Comparison of ENCODE assay signal across 36 cellular contexts in the genomic region with DNA sequence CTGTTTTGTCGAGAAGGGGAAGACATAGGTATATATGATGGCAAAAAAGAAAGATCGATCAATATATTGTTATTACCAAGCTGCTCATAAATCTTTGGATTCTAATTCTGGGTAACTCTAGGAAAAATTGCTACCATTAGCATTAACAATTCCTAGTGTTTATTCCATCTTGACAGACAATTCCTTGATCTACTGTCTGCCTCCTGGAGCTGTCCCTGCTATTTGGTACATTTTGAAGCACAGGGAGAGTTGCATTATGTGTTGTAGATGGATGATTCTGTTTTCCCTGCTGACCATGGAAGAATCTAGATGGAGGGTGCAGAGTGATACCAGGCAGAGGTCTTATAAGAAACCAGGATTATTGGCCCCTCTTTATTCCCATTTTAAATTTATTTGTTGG.
"Had no signal": no experiment of that assay in that cellular context is flagged by ENCODE, and none has a peak within 500 bp of the region (broad histone marks: within the 10 kb centered on the region; RNA-seq: fewer than 3 reads in every experiment).

No MANE protein-coding gene starts in this region.

- ATAC-seq: activated naive CD4-positive, alpha-beta T cell treated with anti-CD3 and anti-CD28 coated beads, Interleukin-2, amount 50 U/mL, for 72 hours; activated naive CD8-positive, alpha-beta T cell treated with anti-CD3 and anti-CD28 coated beads, Interleukin-2, amount 50 U/mL, for 24 hours; activated T-cell treated with anti-CD3 and anti-CD28 coated beads, Interleukin-2, amount 50 U/mL, for 4 hours; activated T-cell treated with anti-CD3 and anti-CD28 coated beads, Interleukin-2, amount 50 U/mL, for 72 hours; activated T-helper 17 cell treated with anti-CD3 and anti-CD28 coated beads, Interleukin-2, amount 50 U/mL, for 72 hours; body of pancreas had no signal

- H3K9me3 Mint-ChIP-seq: activated naive CD4-positive, alpha-beta T cell treated with anti-CD3 and anti-CD28 coated beads for 36 hours; activated naive CD4-positive, alpha-beta T cell treated with anti-CD3 and anti-CD28 coated beads, Interleukin-2, amount 10 ng/mL, durations not matched to agents 7 days and 5 days; activated naive CD4-positive, alpha-beta T cell treated with anti-CD3 and anti-CD28 coated beads, Interleukin-2, amount 50 U/mL, for 24 hours; activated naive CD4-positive, alpha-beta T cell treated with anti-CD3 and anti-CD28 coated beads, Interleukin-2, amount 50 U/mL, for 72 hours; activated naive CD8-positive, alpha-beta T cell treated with anti-CD3 and anti-CD28 coated beads for 36 hours; activated naive CD8-positive, alpha-beta T cell treated with anti-CD3 and anti-CD28 coated beads, Interleukin-2, amount 10 ng/mL, durations not matched to agents 7 days and 5 days; activated naive CD8-positive, alpha-beta T cell treated with anti-CD3 and anti-CD28 coated beads, Interleukin-2, amount 50 U/mL, for 24 hours; activated T-cell treated with anti-CD3 and anti-CD28 coated beads, Interleukin-2, amount 50 U/mL, for 4 hours; activated T-cell treated with anti-CD3 and anti-CD28 coated beads, Interleukin-2, amount 50 U/mL, for 72 hours; activated T-helper 1 cell treated with anti-CD3 and anti-CD28 coated beads, Interleukin-12 subunit alpha, Interleukin-12 subunit beta, Interleukin-2, Interleukin-4 antibody, amounts not matched to agents 30 ng/mL and 10 ng/mL and 1 ng/mL, durations not matched to agents 14 hours and 24 hours and 36 hours; activated T-helper 17 cell treated with anti-CD3 and anti-CD28 coated beads, Interleukin-2, amount 50 U/mL, for 72 hours; activated T-helper 2 cell treated with anti-CD3 and anti-CD28 coated beads, Interferon-gamma antibody, Interleukin-2, Interleukin-4, amounts not matched to agents 10 μg/mL and 5 μg/mL and 100 μg/mL, durations not matched to agents 14 hours and 24 hours and 36 hours; brain; central memory CD8-positive, alpha-beta T cell had no signal

- H3K4me3 Mint-ChIP-seq: activated naive CD4-positive, alpha-beta T cell treated with anti-CD3 and anti-CD28 coated beads for 36 hours; activated naive CD4-positive, alpha-beta T cell treated with anti-CD3 and anti-CD28 coated beads, Interleukin-2, amount 10 ng/mL, durations not matched to agents 7 days and 5 days; activated naive CD4-positive, alpha-beta T cell treated with anti-CD3 and anti-CD28 coated beads, Interleukin-2, amount 50 U/mL, for 24 hours; activated naive CD8-positive, alpha-beta T cell; activated naive CD8-positive, alpha-beta T cell treated with anti-CD3 and anti-CD28 coated beads for 36 hours; activated naive CD8-positive, alpha-beta T cell treated with anti-CD3 and anti-CD28 coated beads, Interleukin-2, amount 10 ng/mL, durations not matched to agents 7 days and 5 days; activated naive CD8-positive, alpha-beta T cell treated with anti-CD3 and anti-CD28 coated beads, Interleukin-2, amount 50 U/mL, for 24 hours; activated T-cell treated with anti-CD3 and anti-CD28 coated beads, Interleukin-2, amount 50 U/mL, for 4 hours; activated T-cell treated with anti-CD3 and anti-CD28 coated beads, Interleukin-2, amount 50 U/mL, for 72 hours; activated T-helper 1 cell treated with anti-CD3 and anti-CD28 coated beads, Interleukin-12 subunit alpha, Interleukin-12 subunit beta, Interleukin-2, Interleukin-4 antibody, amounts not matched to agents 30 ng/mL and 10 ng/mL and 1 ng/mL, durations not matched to agents 14 hours and 24 hours and 36 hours; activated T-helper 17 cell treated with anti-CD3 and anti-CD28 coated beads, Interleukin-2, amount 50 U/mL, for 72 hours; brain; central memory CD8-positive, alpha-beta T cell had no signal

- H3K4me3 ChIP-seq: adrenal gland, ascending aorta, body of pancreas, breast epithelium, cardiac muscle cell had no signal

- H3K4me1 ChIP-seq: adrenal gland, ascending aorta, body of pancreas, breast epithelium had no signal

- H3K36me3 ChIP-seq: adrenal gland, ascending aorta, brain microvascular endothelial cell, breast epithelium, cardiac muscle cell had no signal

- H3K9me3 ChIP-seq: adrenal gland, ascending aorta, body of pancreas, breast epithelium had no signal

- H3K27ac Mint-ChIP-seq: activated naive CD4-positive, alpha-beta T cell treated with anti-CD3 and anti-CD28 coated beads for 36 hours; activated naive CD4-positive, alpha-beta T cell treated with anti-CD3 and anti-CD28 coated beads, Interleukin-2, amount 10 ng/mL, durations not matched to agents 7 days and 5 days; activated naive CD4-positive, alpha-beta T cell treated with anti-CD3 and anti-CD28 coated beads, Interleukin-2, amount 50 U/mL, for 24 hours; activated naive CD4-positive, alpha-beta T cell treated with anti-CD3 and anti-CD28 coated beads, Interleukin-2, amount 50 U/mL, for 72 hours; activated naive CD8-positive, alpha-beta T cell; activated naive CD8-positive, alpha-beta T cell treated with anti-CD3 and anti-CD28 coated beads for 36 hours; activated naive CD8-positive, alpha-beta T cell treated with anti-CD3 and anti-CD28 coated beads, Interleukin-2, amount 10 ng/mL, durations not matched to agents 7 days and 5 days; activated naive CD8-positive, alpha-beta T cell treated with anti-CD3 and anti-CD28 coated beads, Interleukin-2, amount 50 U/mL, for 24 hours; activated T-cell treated with anti-CD3 and anti-CD28 coated beads, Interleukin-2, amount 50 U/mL, for 72 hours; activated T-helper 1 cell treated with anti-CD3 and anti-CD28 coated beads, Interleukin-12 subunit alpha, Interleukin-12 subunit beta, Interleukin-2, Interleukin-4 antibody, amounts not matched to agents 30 ng/mL and 10 ng/mL and 1 ng/mL, durations not matched to agents 14 hours and 24 hours and 36 hours; activated T-helper 17 cell treated with anti-CD3 and anti-CD28 coated beads, Interleukin-2, amount 50 U/mL, for 72 hours; activated T-helper 2 cell treated with anti-CD3 and anti-CD28 coated beads, Interferon-gamma antibody, Interleukin-2, Interleukin-4, amounts not matched to agents 10 μg/mL and 5 μg/mL and 100 μg/mL, durations not matched to agents 14 hours and 24 hours and 36 hours had no signal

- H3K4me1 Mint-ChIP-seq: activated naive CD4-positive, alpha-beta T cell treated with anti-CD3 and anti-CD28 coated beads, Interleukin-2, amount 10 ng/mL, durations not matched to agents 7 days and 5 days; activated naive CD4-positive, alpha-beta T cell treated with anti-CD3 and anti-CD28 coated beads, Interleukin-2, amount 50 U/mL, for 24 hours; activated naive CD8-positive, alpha-beta T cell treated with anti-CD3 and anti-CD28 coated beads for 36 hours; activated naive CD8-positive, alpha-beta T cell treated with anti-CD3 and anti-CD28 coated beads, Interleukin-2, amount 10 ng/mL, durations not matched to agents 7 days and 5 days; activated naive CD8-positive, alpha-beta T cell treated with anti-CD3 and anti-CD28 coated beads, Interleukin-2, amount 50 U/mL, for 24 hours; activated T-helper 17 cell treated with anti-CD3 and anti-CD28 coated beads, Interleukin-2, amount 50 U/mL, for 72 hours; brain; central memory CD8-positive, alpha-beta T cell had no signal

- H3K27me3 ChIP-seq: adrenal gland, ascending aorta, body of pancreas, brain microvascular endothelial cell, cardiac muscle cell had no signal

- H3K36me3 Mint-ChIP-seq: activated naive CD4-positive, alpha-beta T cell treated with anti-CD3 and anti-CD28 coated beads, Interleukin-2, amount 10 ng/mL, durations not matched to agents 7 days and 5 days; activated naive CD4-positive, alpha-beta T cell treated with anti-CD3 and anti-CD28 coated beads, Interleukin-2, amount 50 U/mL, for 24 hours; activated naive CD4-positive, alpha-beta T cell treated with anti-CD3 and anti-CD28 coated beads, Interleukin-2, amount 50 U/mL, for 72 hours; activated naive CD8-positive, alpha-beta T cell; activated naive CD8-positive, alpha-beta T cell treated with anti-CD3 and anti-CD28 coated beads for 36 hours; activated naive CD8-positive, alpha-beta T cell treated with anti-CD3 and anti-CD28 coated beads, Interleukin-2, amount 10 ng/mL, durations not matched to agents 7 days and 5 days; brain had no signal

- H3K27ac ChIP-seq: adrenal gland, ascending aorta, body of pancreas, brain microvascular endothelial cell, breast epithelium, cardiac muscle cell had no signal

- DNase-seq: activated effector memory CD4-positive, alpha-beta T cell treated with anti-CD3 and anti-CD28 coated beads, Interleukin-2, amount 50 U/mL, for 16 hours; activated effector memory CD4-positive, alpha-beta T cell treated with Interleukin-2 at 50 U/mL for 16 hours; activated gamma-delta T cell; activated gamma-delta T cell treated with Interleukin-2 at 50 U/mL for 16 hours; activated naive CD4-positive, alpha-beta T cell; activated naive CD4-positive, alpha-beta T cell treated with anti-CD3 and anti-CD28 coated beads for 36 hours; activated naive CD4-positive, alpha-beta T cell treated with anti-CD3 and anti-CD28 coated beads, Interleukin-2, amount 10 ng/mL, durations not matched to agents 7 days and 5 days; activated naive CD4-positive, alpha-beta T cell treated with anti-CD3 and anti-CD28 coated beads, Interleukin-2, amount 50 U/mL, for 16 hours; activated naive CD4-positive, alpha-beta T cell treated with Interleukin-2 at 50 U/mL for 16 hours; activated naive CD8-positive, alpha-beta T cell treated with anti-CD3 and anti-CD28 coated beads for 36 hours; activated naive CD8-positive, alpha-beta T cell treated with anti-CD3 and anti-CD28 coated beads, Interleukin-2, amount 10 ng/mL, durations not matched to agents 7 days and 5 days; activated naive CD8-positive, alpha-beta T cell treated with anti-CD3 and anti-CD28 coated beads, Interleukin-2, amount 50 U/mL, for 24 hours; activated T-cell treated with anti-CD3 and anti-CD28 coated beads, Interleukin-2, amount 50 U/mL, for 4 hours; activated T-cell treated with anti-CD3 and anti-CD28 coated beads, Interleukin-2, amount 50 U/mL, for 48 hours; activated T-cell treated with anti-CD3 and anti-CD28 coated beads, Interleukin-2, amount 50 U/mL, for 72 hours; adrenal gland; amniotic stem cell; amygdala; anterior cingulate cortex; aorta; body of pancreas; brain microvascular endothelial cell; caudate nucleus; central memory CD4-positive, alpha-beta T cell; cerebellar nuclear complex had no signal
